ENCODE assay signal across 18 cellular contexts in genomic region chr15:48954538-48954937, GRCh38. TPM values are rescaled to one million over a fixed set of nuclear protein-coding genes. Genes with fewer than 3 reads are reported as not detected.
DNase-seq lines count a peak whose midpoint lies in the region; ATAC-seq and TF ChIP-seq lines count a peak whose summit lies in the region.
"Had no signal": no experiment of that assay in that cellular context is flagged by ENCODE, and none has a peak within 500 bp of the region (broad histone marks: within the 10 kb centered on the region; RNA-seq: fewer than 3 reads in every experiment).

No MANE protein-coding gene starts in this region.

- H3K18ac ChIP-seq in mesendoderm (ENCODE audit: low read length) = no peak overlapping the region

- no peaks in the 10 kb centered on the region for H3K9me3 Mint-ChIP-seq in endodermal cell

- H3K9ac ChIP-seq in endodermal cell (ENCODE audit: extremely low read depth, low read length, poor library complexity, severe bottlenecking) (no peak overlapping the region), mesendoderm (ENCODE audit: low read length) (no peak overlapping the region)

- H3K56ac ChIP-seq in mesendoderm (ENCODE audit: low read length) = no peak overlapping the region

- no peaks in the 10 kb centered on the region for H3K79me1 ChIP-seq in mesendoderm (ENCODE audit: low read length)

- no peak overlapping the region for H3K4me3 Mint-ChIP-seq in endodermal cell
- H3K4me3 Mint-ChIP-seq: activated naive CD8-positive, alpha-beta T cell treated with anti-CD3 and anti-CD28 coated beads, Interleukin-2, amount 50 U/mL, for 24 hours had no signal

- WGBS in endodermal cell (ENCODE audit: insufficient coverage in 1 of 2, insufficient read length in 1 of 2), 2 experiments = 67 to 79% methylated on average over 3 to 5 of the region's 5 CpGs
- no CpG with 5 or more reads among the region's 5 CpGs for WGBS in mesendoderm (ENCODE audit: extremely low coverage, insufficient coverage, low lambda C conversion rate)
- WGBS in stomach, 5 donors = 57 to 65% (median 63%) methylated on average over 5 of the region's 5 CpGs

- no peak overlapping the region for H3K23ac ChIP-seq in mesendoderm (ENCODE audit: low read length)

- H3K9me3 ChIP-seq in endodermal cell (ENCODE audit: control insufficient read depth, low read length) (no peaks in the 10 kb centered on the region), stomach (no peaks in the 10 kb centered on the region)
- H3K9me3 ChIP-seq: prostate gland had no signal

- no peak overlapping the region for H3K4me2 ChIP-seq in mesendoderm (ENCODE audit: low read length)

- ATAC-seq in HG03378 (IDR thresholded peaks at IDR 0.05; ENCODE audit: unreplicated experiment) = no peak
- ATAC-seq: activated naive CD8-positive, alpha-beta T cell treated with anti-CD3 and anti-CD28 coated beads, Interleukin-2, amount 50 U/mL, for 24 hours had no signal

- H3K4me1 Mint-ChIP-seq in endodermal cell = no peaks in the 10 kb centered on the region
- H3K4me1 Mint-ChIP-seq: activated naive CD8-positive, alpha-beta T cell treated with anti-CD3 and anti-CD28 coated beads, Interleukin-2, amount 50 U/mL, for 24 hours had no signal

- no peaks in the 10 kb centered on the region for H3K4me1 ChIP-seq in endodermal cell (ENCODE audit: control insufficient read depth, insufficient read depth, low read length)
- H3K4me1 ChIP-seq in mesendoderm (ENCODE audit: control insufficient read depth, low read depth, low read length) = no peaks in the 10 kb centered on the region
- no peaks in the 10 kb centered on the region for H3K4me1 ChIP-seq in stomach
- H3K4me1 ChIP-seq: prostate gland had no signal

- DNase-seq in AG09309 (ENCODE audit: low read depth) = no peak
- DNase-seq in M059J (ENCODE audit: low read depth) = peak; percentile 70
- DNase-seq in endodermal cell = peak; percentile 78
- DNase-seq in mesendoderm = peak; percentile 76
- no peak for DNase-seq in NCI-H1930 (lab: John Stamatoyannopoulos, UW)
- DNase-seq in DMS114 treated with DMSO at 0.1 percent for 48 hours (lab: John Stamatoyannopoulos, UW; ENCODE audit: unreplicated experiment) = no peak
- DNase-seq in stomach = no peak
- DNase-seq: activated naive CD8-positive, alpha-beta T cell treated with anti-CD3 and anti-CD28 coated beads, Interleukin-2, amount 50 U/mL, for 24 hours; activated T-cell treated with anti-CD3 and anti-CD28 coated beads for 4 hours; dermis blood vessel endothelial cell; DND-41; kidney; NCI-H1105; NCI-H446 treated with DMSO at 0.1 percent for 48 hours; OCI-M1 had no signal

- no peak overlapping the region for H3K27ac ChIP-seq in endodermal cell (ENCODE audit: low read depth, low read length)
- H3K27ac ChIP-seq in mesendoderm (ENCODE audit: low read depth, low read length) = no peak overlapping the region
- H3K27ac ChIP-seq in stomach = no peak overlapping the region
- H3K27ac ChIP-seq: C4-2B, prostate gland had no signal

- TF ChIP-seq CTCF in AG09309 (IDR thresholded peaks at IDR 0.05; ENCODE audit: control insufficient read depth, insufficient read depth, low read depth, low read length, missing control alignments) (peak; percentile 16), endodermal cell (conservative IDR thresholded peaks at IDR 0.05) (no peak), stomach (IDR thresholded peaks at IDR 0.05) (no peak)

- H2BK120ac ChIP-seq in mesendoderm (ENCODE audit: low read depth, low read length) = no peak overlapping the region

- H3K27ac Mint-ChIP-seq in endodermal cell = no peak overlapping the region
- H3K27ac Mint-ChIP-seq: activated naive CD8-positive, alpha-beta T cell treated with anti-CD3 and anti-CD28 coated beads, Interleukin-2, amount 50 U/mL, for 24 hours had no signal

- no peak overlapping the region for H2AK5ac ChIP-seq in mesendoderm (ENCODE audit: low read length)

- no peak overlapping the region for H3K4ac ChIP-seq in mesendoderm (ENCODE audit: low read depth, low read length)

- no peak overlapping the region for H2BK5ac ChIP-seq in mesendoderm (ENCODE audit: low read length)

- intact Hi-C loops in stomach (cut with DNase I; ENCODE audit: low total_unique reads) = no loop called here

- peaks cover 3% of the 10 kb centered on the region for H3K27me3 Mint-ChIP-seq in endodermal cell (ENCODE audit: insufficient read depth)

- no peaks in the 10 kb centered on the region for H3K36me3 Mint-ChIP-seq in endodermal cell (ENCODE audit: low read depth)

- no peaks in the 10 kb centered on the region for H3K79me2 ChIP-seq in mesendoderm (ENCODE audit: control insufficient read depth, insufficient read depth, low read length)

- H2BK15ac ChIP-seq in mesendoderm (replicated peaks; ENCODE audit: low read depth) = no peak overlapping the region

- H4K5ac ChIP-seq in mesendoderm (ENCODE audit: low read length) = no peak overlapping the region

- peaks cover under 1% of the 10 kb centered on the region for H3K27me3 ChIP-seq in endodermal cell (ENCODE audit: control insufficient read depth, insufficient read depth, low read length, poor library complexity, severe bottlenecking)
- H3K27me3 ChIP-seq in mesendoderm (ENCODE audit: insufficient read depth, low read length, poor library complexity) = no peaks in the 10 kb centered on the region
- no peaks in the 10 kb centered on the region for H3K27me3 ChIP-seq in stomach

- no peak overlapping the region for H3K4me3 ChIP-seq in AG09309 (ENCODE audit: control insufficient read depth, low read depth, low read length)
- H3K4me3 ChIP-seq in endodermal cell (ENCODE audit: low read length) = no peak overlapping the region
- H3K4me3 ChIP-seq in mesendoderm (ENCODE audit: low read length) = no peak overlapping the region
- H3K4me3 ChIP-seq in stomach = no peak overlapping the region
- H3K4me3 ChIP-seq: prostate gland had no signal

- H3K36me3 ChIP-seq in endodermal cell (ENCODE audit: control insufficient read depth, insufficient read depth, low read length) = no peaks in the 10 kb centered on the region
- H3K36me3 ChIP-seq in mesendoderm (ENCODE audit: control insufficient read depth, insufficient read depth, low read length) = no peaks in the 10 kb centered on the region
- no peaks in the 10 kb centered on the region for H3K36me3 ChIP-seq in stomach
- H3K36me3 ChIP-seq: prostate gland had no signal

- no peak for TF ChIP-seq POLR2A in stomach (IDR thresholded peaks at IDR 0.05)

- no peak overlapping the region for H4K8ac ChIP-seq in mesendoderm (ENCODE audit: low read depth, low read length)

- no peak for TF ChIP-seq EP300 in stomach (IDR thresholded peaks at IDR 0.05)

RNA-seq across cellular contexts. Expression of gene SHC4, which starts 9.2 kb away (rescaled TPM):
- total RNA-seq in M059J (2014; rRNA removed; shearing (Covaris generic)) = 1.0 and 1.5 TPM in 2 replicates
- total RNA-seq in endodermal cell (under 1 TPM; 0.29 to 0.58 TPM), stomach (1 to 10 TPM in 2 of 5 donors, under 1 TPM in 1, not detected in 2; 0.43 to 4.4 (median 1.8) TPM)
- polyA plus RNA-seq in endodermal cell (2013, experiment 1 of 2) = 1.8 TPM
- 1.5 TPM for polyA plus RNA-seq in endodermal cell (2013, experiment 2 of 2)
- 0.13 TPM for polyA plus RNA-seq in mesendoderm (2013, experiment 1 of 2)
- polyA plus RNA-seq in mesendoderm (2013, experiment 2 of 2) = 0.13 TPM
- under 1 TPM; 0.25 to 0.48 (median 0.46) TPM for polyA plus RNA-seq in stomach

Comparison
In these comparisons a context has a peak if more than half of its experiments do, and no peak if none do; other contexts are left out.
1. DNase-seq: peak in M059J (single experiment), endodermal cell (single experiment) and mesendoderm (single experiment); none in AG09309 (single experiment), NCI-H1930 (0 of 2), DMS114 treated with DMSO at 0.1 percent for 48 hours (single experiment) and stomach (single experiment).